Comparison of ENCODE assay signal across 15 cellular contexts in genomic region chr4:56218230-56218895, GRCh38.
DNase-seq lines count a peak whose midpoint lies in the region; ATAC-seq and TF ChIP-seq lines count a peak whose summit lies in the region.
"Had no signal": no experiment of that assay in that cellular context is flagged by ENCODE, and none has a peak within 500 bp of the region (broad histone marks: within the 10 kb centered on the region; RNA-seq: fewer than 3 reads in every experiment).

No MANE protein-coding gene starts in this region.

- no peaks in the 10 kb centered on the region for H4K20me1 ChIP-seq in SK-N-SH (ENCODE audit: insufficient read depth)

- H3K27ac Mint-ChIP-seq in nephron progenitor cell: peak overlapping the region; percentile 75
- H3K27ac Mint-ChIP-seq: B cell; CD4-positive, alpha-beta T cell had no signal

- CTCF ChIA-PET in HEK293 (lab: Yijun Ruan, JAX) (no interaction called here), SK-N-SH (lab: Yijun Ruan, JAX) (no interaction called here)

- no peaks in the 10 kb centered on the region for H3F3A ChIP-seq in SK-N-SH (replicated peaks; ENCODE audit: insufficient read depth)

- no peak overlapping the region for H3K4me2 ChIP-seq in SK-N-SH

- no peak overlapping the region for H3K4me3 ChIP-seq in HEK293 (ENCODE audit: low read depth, low read length)
- no peak overlapping the region for H3K4me3 ChIP-seq in SJCRH30
- H3K4me3 ChIP-seq in iPS-20b (ENCODE audit: low read length): peak overlapping the region; percentile 34; the same call in 1 of the 2 replicates
- H3K4me3 ChIP-seq in SK-N-SH (ENCODE audit: low read depth in 2 of 2, low read length in 1 of 2): no peak overlapping the region
- H3K4me3 ChIP-seq: GM12878, GM23248 had no signal

- H3K9me2 ChIP-seq in SK-N-SH: no peaks in the 10 kb centered on the region

- TF ChIP-seq CTCF in HEK293 (tag by site-specific recombination; IDR thresholded peaks at IDR 0.05) (no peak), nephron progenitor cell (IDR thresholded peaks at IDR 0.05) (no peak), SK-N-SH (IDR thresholded peaks at IDR 0.05) (no peak)

- H3K36me3 ChIP-seq in HEK293 (ENCODE audit: control insufficient read depth in 2 of 2, insufficient read depth in 1 of 2, low read length in 2 of 2) (no peaks in the 10 kb centered on the region), SJCRH30 (0 out of 2 replicates have a peak, but pooled peaks cover 2% of the 10 kb centered on the region), iPS-20b (ENCODE audit: insufficient read depth, low read depth, low read length) (no peaks in the 10 kb centered on the region), SK-N-SH (replicated peaks in 1 of 2; ENCODE audit: control insufficient read depth in 1 of 2, insufficient read depth in 2 of 2, low read length in 1 of 2) (no peaks in the 10 kb centered on the region)

- 98% methylated on average over 2 of the region's 2 CpGs for WGBS in SK-N-SH (ENCODE audit: low lambda C conversion rate)

- H3K4me1 Mint-ChIP-seq in nephron progenitor cell: no peaks in the 10 kb centered on the region
- H3K4me1 Mint-ChIP-seq: B cell had no signal

- TF ChIP-seq EP300 in SK-N-SH (IDR thresholded peaks at IDR 0.05; ENCODE audit: borderline replicate concordance in 1 of 2, low read depth in 1 of 2, low read length in 1 of 2): no peak

- peaks cover 4% of the 10 kb centered on the region for H3K27me3 Mint-ChIP-seq in nephron progenitor cell (ENCODE audit: low read depth, poor library complexity)
- H3K27me3 Mint-ChIP-seq: CD4-positive, alpha-beta T cell had no signal

- H3K27me3 ChIP-seq in SJCRH30 (no peaks in the 10 kb centered on the region), iPS-20b (ENCODE audit: insufficient read depth, low read length) (peaks cover 7% of the 10 kb centered on the region; the same call in 1 of the 2 replicates), SK-N-SH (ENCODE audit: insufficient read depth) (no peaks in the 10 kb centered on the region)

- H3K9ac ChIP-seq in iPS-20b (ENCODE audit: low read depth, low read length) (no peak overlapping the region), SK-N-SH (no peak overlapping the region)
- H3K9ac ChIP-seq: GM23248 had no signal

- ATAC-seq in GM21360 (IDR thresholded peaks at IDR 0.05; ENCODE audit: unreplicated experiment): no peak
- ATAC-seq: GM12878, HCT116 had no signal

- H3K79me2 ChIP-seq in SK-N-SH (ENCODE audit: insufficient read depth): no peaks in the 10 kb centered on the region

- DNase-seq in SJCRH30 (peak; percentile 59 to 77), nephron progenitor cell (no peak), SK-N-SH (no peak), HUDEP-2 (lab: John Stamatoyannopoulos, UW; ENCODE audit: unreplicated experiment in 76 of 76) (no peak), activated gamma-delta T cell (lab: John Stamatoyannopoulos, UW) (no peak)
- DNase-seq: C1 segment of cervical spinal cord; CD4-positive, alpha-beta T cell; DMS79; GM23248 had no signal

- POLR2A ChIA-PET in HEK293 (lab: Yijun Ruan, JAX) (no interaction called here), SK-N-SH (lab: Yijun Ruan, JAX) (no interaction called here)

- H3K27ac ChIP-seq in HEK293 (ENCODE audit: extremely low read depth, low read depth, low read length): no peak overlapping the region
- peak overlapping the region; percentile 23 for H3K27ac ChIP-seq in SJCRH30
- no peak overlapping the region for H3K27ac ChIP-seq in iPS-20b (ENCODE audit: low read length)
- H3K27ac ChIP-seq in SK-N-SH (ENCODE audit: low read depth in 2 of 2, low read length in 1 of 2): no peak overlapping the region
- H3K27ac ChIP-seq: GM23248 had no signal

- no peak for TF ChIP-seq RAD21 in SK-N-SH (IDR thresholded peaks at IDR 0.05; ENCODE audit: low read length)

- H3K9me3 Mint-ChIP-seq in nephron progenitor cell: peaks cover 5% of the 10 kb centered on the region
- H3K9me3 Mint-ChIP-seq: CD4-positive, alpha-beta T cell had no signal

- no peak overlapping the region for H3K4me3 Mint-ChIP-seq in nephron progenitor cell
- H3K4me3 Mint-ChIP-seq: B cell; CD4-positive, alpha-beta T cell had no signal

- no peak overlapping the region for H2AFZ ChIP-seq in SK-N-SH (ENCODE audit: low read depth)
- H2AFZ ChIP-seq: GM23248 had no signal

- peaks cover 75% of the 10 kb centered on the region for H3K36me3 Mint-ChIP-seq in nephron progenitor cell (ENCODE audit: low read depth)

- no peaks in the 10 kb centered on the region for H3K9me3 ChIP-seq in HEK293 (ENCODE audit: control insufficient read depth, insufficient read depth, low read depth, low read length)
- peaks cover 4% of the 10 kb centered on the region; the same call in 1 of the 2 replicates for H3K9me3 ChIP-seq in SJCRH30 (replicated peaks)
- no peaks in the 10 kb centered on the region for H3K9me3 ChIP-seq in iPS-20b (ENCODE audit: insufficient read depth, low read depth, low read length)
- no peaks in the 10 kb centered on the region for H3K9me3 ChIP-seq in SK-N-SH

- no peaks in the 10 kb centered on the region for H3K4me1 ChIP-seq in HEK293 (ENCODE audit: control insufficient read depth, insufficient read depth, low read length)
- peaks cover 38% of the 10 kb centered on the region for H3K4me1 ChIP-seq in SJCRH30
- peaks cover 17% of the 10 kb centered on the region; the same call in 1 of the 2 replicates for H3K4me1 ChIP-seq in iPS-20b (ENCODE audit: insufficient read depth, low read length)
- peaks cover 0 to 3% of the 10 kb centered on the region in 2 experiments; a peak in 1 of 4 replicates for H3K4me1 ChIP-seq in SK-N-SH (ENCODE audit: control insufficient read depth in 1 of 2, insufficient read depth in 2 of 2, low read depth in 1 of 2, low read length in 1 of 2)

TF ChIP-seq in HEK293, 187 proteins besides CTCF, POLR2A, EP300 and RAD21:
- TF ChIP-seq WT1 (tag by site-specific recombination; IDR thresholded peaks at IDR 0.05) (peak; percentile 69), ZNF324 (tag by site-specific recombination; IDR thresholded peaks at IDR 0.05) (no peak)

TF ChIP-seq in SK-N-SH, 30 proteins besides CTCF, POLR2A, EP300 and RAD21:
- TF ChIP-seq TAF1 (IDR thresholded peaks at IDR 0.05; ENCODE audit: borderline replicate concordance, low read depth, low read length): no peak
- TF ChIP-seq TCF12 (IDR thresholded peaks at IDR 0.05): no peak
- no peak for TF ChIP-seq USF1 (IDR thresholded peaks at IDR 0.05; ENCODE audit: borderline replicate concordance, low read depth)
- TF ChIP-seq EZH2phosphoT487 (IDR thresholded peaks at IDR 0.05; ENCODE audit: borderline replicate concordance, low read depth): no peak
- TF ChIP-seq SIN3A (IDR thresholded peaks at IDR 0.05; ENCODE audit: borderline replicate concordance, low read depth, low read length): no peak
- TF ChIP-seq, protein P1, sequence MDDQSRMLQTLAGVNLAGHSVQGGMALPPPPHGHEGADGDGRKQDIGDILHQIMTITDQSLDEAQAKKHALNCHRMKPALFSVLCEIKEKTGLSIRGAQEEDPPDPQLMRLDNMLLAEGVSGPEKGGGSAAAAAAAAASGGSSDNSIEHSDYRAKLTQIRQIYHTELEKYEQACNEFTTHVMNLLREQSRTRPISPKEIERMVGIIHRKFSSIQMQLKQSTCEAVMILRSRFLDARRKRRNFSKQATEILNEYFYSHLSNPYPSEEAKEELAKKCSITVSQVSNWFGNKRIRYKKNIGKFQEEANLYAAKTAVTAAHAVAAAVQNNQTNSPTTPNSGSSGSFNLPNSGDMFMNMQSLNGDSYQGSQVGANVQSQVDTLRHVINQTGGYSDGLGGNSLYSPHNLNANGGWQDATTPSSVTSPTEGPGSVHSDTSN (IDR thresholded peaks at IDR 0.05): no peak

Comparison
In these comparisons a context has a peak if more than half of its experiments do, and no peak if none do; other contexts are left out.
1. DNase-seq: peak in SJCRH30 (2 of 2); none in nephron progenitor cell (single experiment), SK-N-SH (single experiment), HUDEP-2 (0 of 76) and activated gamma-delta T cell (single experiment).